ENCODE assay signal across 15 cellular contexts in the genomic region with DNA sequence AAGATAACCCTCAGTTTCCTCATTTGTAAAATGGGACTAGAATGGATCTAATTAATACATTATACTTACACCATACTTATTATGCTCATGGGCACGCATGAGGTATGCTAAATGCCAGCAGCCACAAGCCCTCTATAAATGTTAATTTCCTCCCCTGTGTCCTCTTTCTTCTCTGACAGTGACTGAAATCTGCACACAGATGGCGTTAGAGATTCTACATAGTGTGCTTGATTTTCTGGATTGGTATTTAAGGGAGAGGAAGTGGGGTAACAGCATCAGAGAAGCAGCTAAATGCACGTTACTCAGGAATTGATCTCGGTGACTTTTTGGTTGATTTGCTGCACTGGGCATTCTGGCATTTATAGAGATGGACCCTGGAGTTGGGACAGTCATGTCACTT.
A peak's percentile ranks its signal among the peaks of the same experiment; 100 is the strongest.
DNase-seq lines count a peak whose midpoint lies in the region; ATAC-seq and TF ChIP-seq lines count a peak whose summit lies in the region.
"Had no signal": no experiment of that assay in that cellular context is flagged by ENCODE, and none has a peak within 500 bp of the region (broad histone marks: within the 10 kb centered on the region; RNA-seq: fewer than 3 reads in every experiment).

No MANE protein-coding gene starts in this region.

- H3K4me2 ChIP-seq in DND-41 (ENCODE audit: insufficient read depth, low read length): peak overlapping the region; percentile 50

- H3K4me1 ChIP-seq in DND-41 (ENCODE audit: insufficient read depth, low read length): peaks cover 32% of the 10 kb centered on the region
- H3K4me1 ChIP-seq: SJCRH30 had no signal

- H3K27ac ChIP-seq in DND-41 (ENCODE audit: low read length): peak overlapping the region; percentile 91
- H3K27ac ChIP-seq: RWPE1, SJCRH30 had no signal

- H3K4me3 ChIP-seq in DND-41 (ENCODE audit: low read depth in 1 of 2, low read length in 2 of 2): peak overlapping the region in 1 of 2 experiments; percentile 12; a peak in 1 of 4 replicates
- H3K4me3 ChIP-seq: SJCRH30 had no signal

- H3K9me3 ChIP-seq in DND-41 (ENCODE audit: insufficient read depth, low read length, severe bottlenecking): peaks cover 8% of the 10 kb centered on the region
- H3K9me3 ChIP-seq: BE2C, SJCRH30 had no signal

- H4K20me1 ChIP-seq in DND-41 (ENCODE audit: insufficient read depth, low read length): no peaks in the 10 kb centered on the region

- no peaks in the 10 kb centered on the region for H3K79me2 ChIP-seq in DND-41 (ENCODE audit: insufficient read depth, low read length)

- peak overlapping the region; percentile 78 for H2AFZ ChIP-seq in DND-41 (ENCODE audit: low read depth, low read length)

- peak; percentile 90 for TF ChIP-seq CTCF in DND-41 (IDR thresholded peaks at IDR 0.05; ENCODE audit: borderline replicate concordance, extremely low read depth, low read length, poor library complexity, severe bottlenecking)

- DNase-seq in DND-41 (peak; percentile 41), MV-4-11 (lab: John Stamatoyannopoulos, UW) (peak; percentile 22), cerebellar cortex (ENCODE audit: low spot score) (peak; percentile 59), midbrain (lab: John Stamatoyannopoulos, UW) (peak; percentile 32), NCI-H2107 treated with DMSO at 0.1 percent for 48 hours (lab: John Stamatoyannopoulos, UW; ENCODE audit: unreplicated experiment) (no peak)
- no peak for DNase-seq in stimulated activated naive CD4-positive, alpha-beta T cell (lab: John Stamatoyannopoulos, UW)
- DNase-seq: BE2C; EL; H7; NCI-H1930; NK-92 treated with Interleukin-12 subunit alpha and Interleukin-12 subunit beta, amount 100 ng/mL, for 24 hours; OCI-M1; SJCRH30 had no signal

- ATAC-seq in DND-41 (ENCODE audit: insufficient read depth, low read depth) (peak; percentile 93), SK-N-SH treated with all-trans-retinoic acid at 6 μM for 48 hours (no peak)

- no peaks in the 10 kb centered on the region for H3K36me3 ChIP-seq in DND-41 (ENCODE audit: insufficient read depth, low read length)
- H3K36me3 ChIP-seq: BE2C, SJCRH30 had no signal

- peak overlapping the region; percentile 45 for H3K9ac ChIP-seq in DND-41 (ENCODE audit: low read depth, low read length)

- H3K27me3 ChIP-seq in DND-41 (ENCODE audit: insufficient read depth, low read length, poor library complexity): no peaks in the 10 kb centered on the region
- H3K27me3 ChIP-seq: BE2C, SJCRH30 had no signal

TF ChIP-seq in SK-N-SH treated with all-trans-retinoic acid at 6 μM for 48 hours, 23 proteins besides CTCF, POLR2A, EP300 and RAD21:
- TF ChIP-seq CSDC2 (CRISPR knock-in tag; IDR thresholded peaks at IDR 0.05): no peak
- TF ChIP-seq, protein P1, sequence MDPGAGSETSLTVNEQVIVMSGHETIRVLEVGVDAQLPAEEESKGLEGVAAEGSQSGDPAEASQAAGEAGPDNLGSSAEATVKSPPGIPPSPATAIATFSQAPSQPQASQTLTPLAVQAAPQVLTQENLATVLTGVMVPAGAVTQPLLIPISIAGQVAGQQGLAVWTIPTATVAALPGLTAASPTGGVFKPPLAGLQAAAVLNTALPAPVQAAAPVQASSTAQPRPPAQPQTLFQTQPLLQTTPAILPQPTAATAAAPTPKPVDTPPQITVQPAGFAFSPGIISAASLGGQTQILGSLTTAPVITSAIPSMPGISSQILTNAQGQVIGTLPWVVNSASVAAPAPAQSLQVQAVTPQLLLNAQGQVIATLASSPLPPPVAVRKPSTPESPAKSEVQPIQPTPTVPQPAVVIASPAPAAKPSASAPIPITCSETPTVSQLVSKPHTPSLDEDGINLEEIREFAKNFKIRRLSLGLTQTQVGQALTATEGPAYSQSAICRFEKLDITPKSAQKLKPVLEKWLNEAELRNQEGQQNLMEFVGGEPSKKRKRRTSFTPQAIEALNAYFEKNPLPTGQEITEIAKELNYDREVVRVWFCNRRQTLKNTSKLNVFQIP (CRISPR knock-in tag; IDR thresholded peaks at IDR 0.05; ENCODE audit: borderline replicate concordance, low read depth): no peak
- TF ChIP-seq, protein P2, sequence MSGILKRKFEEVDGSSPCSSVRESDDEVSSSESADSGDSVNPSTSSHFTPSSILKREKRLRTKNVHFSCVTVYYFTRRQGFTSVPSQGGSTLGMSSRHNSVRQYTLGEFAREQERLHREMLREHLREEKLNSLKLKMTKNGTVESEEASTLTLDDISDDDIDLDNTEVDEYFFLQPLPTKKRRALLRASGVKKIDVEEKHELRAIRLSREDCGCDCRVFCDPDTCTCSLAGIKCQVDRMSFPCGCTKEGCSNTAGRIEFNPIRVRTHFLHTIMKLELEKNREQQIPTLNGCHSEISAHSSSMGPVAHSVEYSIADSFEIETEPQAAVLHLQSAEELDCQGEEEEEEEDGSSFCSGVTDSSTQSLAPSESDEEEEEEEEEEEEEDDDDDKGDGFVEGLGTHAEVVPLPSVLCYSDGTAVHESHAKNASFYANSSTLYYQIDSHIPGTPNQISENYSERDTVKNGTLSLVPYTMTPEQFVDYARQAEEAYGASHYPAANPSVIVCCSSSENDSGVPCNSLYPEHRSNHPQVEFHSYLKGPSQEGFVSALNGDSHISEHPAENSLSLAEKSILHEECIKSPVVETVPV (CRISPR knock-in tag; IDR thresholded peaks at IDR 0.05): no peak
- TF ChIP-seq, protein P3, sequence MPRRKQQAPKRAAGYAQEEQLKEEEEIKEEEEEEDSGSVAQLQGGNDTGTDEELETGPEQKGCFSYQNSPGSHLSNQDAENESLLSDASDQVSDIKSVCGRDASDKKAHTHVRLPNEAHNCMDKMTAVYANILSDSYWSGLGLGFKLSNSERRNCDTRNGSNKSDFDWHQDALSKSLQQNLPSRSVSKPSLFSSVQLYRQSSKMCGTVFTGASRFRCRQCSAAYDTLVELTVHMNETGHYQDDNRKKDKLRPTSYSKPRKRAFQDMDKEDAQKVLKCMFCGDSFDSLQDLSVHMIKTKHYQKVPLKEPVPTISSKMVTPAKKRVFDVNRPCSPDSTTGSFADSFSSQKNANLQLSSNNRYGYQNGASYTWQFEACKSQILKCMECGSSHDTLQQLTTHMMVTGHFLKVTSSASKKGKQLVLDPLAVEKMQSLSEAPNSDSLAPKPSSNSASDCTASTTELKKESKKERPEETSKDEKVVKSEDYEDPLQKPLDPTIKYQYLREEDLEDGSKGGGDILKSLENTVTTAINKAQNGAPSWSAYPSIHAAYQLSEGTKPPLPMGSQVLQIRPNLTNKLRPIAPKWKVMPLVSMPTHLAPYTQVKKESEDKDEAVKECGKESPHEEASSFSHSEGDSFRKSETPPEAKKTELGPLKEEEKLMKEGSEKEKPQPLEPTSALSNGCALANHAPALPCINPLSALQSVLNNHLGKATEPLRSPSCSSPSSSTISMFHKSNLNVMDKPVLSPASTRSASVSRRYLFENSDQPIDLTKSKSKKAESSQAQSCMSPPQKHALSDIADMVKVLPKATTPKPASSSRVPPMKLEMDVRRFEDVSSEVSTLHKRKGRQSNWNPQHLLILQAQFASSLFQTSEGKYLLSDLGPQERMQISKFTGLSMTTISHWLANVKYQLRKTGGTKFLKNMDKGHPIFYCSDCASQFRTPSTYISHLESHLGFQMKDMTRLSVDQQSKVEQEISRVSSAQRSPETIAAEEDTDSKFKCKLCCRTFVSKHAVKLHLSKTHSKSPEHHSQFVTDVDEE (CRISPR knock-in tag; IDR thresholded peaks at IDR 0.05): no peak
- no peak for TF ChIP-seq BACH2 (CRISPR knock-in tag; IDR thresholded peaks at IDR 0.05; ENCODE audit: borderline replicate concordance)
- no peak for TF ChIP-seq ISL1 (CRISPR knock-in tag; IDR thresholded peaks at IDR 0.05)
- no peak for TF ChIP-seq ZC3H10 (CRISPR knock-in tag; IDR thresholded peaks at IDR 0.05)
- TF ChIP-seq TOX (CRISPR knock-in tag; IDR thresholded peaks at IDR 0.05; ENCODE audit: borderline replicate concordance): no peak
- TF ChIP-seq, protein P4, sequence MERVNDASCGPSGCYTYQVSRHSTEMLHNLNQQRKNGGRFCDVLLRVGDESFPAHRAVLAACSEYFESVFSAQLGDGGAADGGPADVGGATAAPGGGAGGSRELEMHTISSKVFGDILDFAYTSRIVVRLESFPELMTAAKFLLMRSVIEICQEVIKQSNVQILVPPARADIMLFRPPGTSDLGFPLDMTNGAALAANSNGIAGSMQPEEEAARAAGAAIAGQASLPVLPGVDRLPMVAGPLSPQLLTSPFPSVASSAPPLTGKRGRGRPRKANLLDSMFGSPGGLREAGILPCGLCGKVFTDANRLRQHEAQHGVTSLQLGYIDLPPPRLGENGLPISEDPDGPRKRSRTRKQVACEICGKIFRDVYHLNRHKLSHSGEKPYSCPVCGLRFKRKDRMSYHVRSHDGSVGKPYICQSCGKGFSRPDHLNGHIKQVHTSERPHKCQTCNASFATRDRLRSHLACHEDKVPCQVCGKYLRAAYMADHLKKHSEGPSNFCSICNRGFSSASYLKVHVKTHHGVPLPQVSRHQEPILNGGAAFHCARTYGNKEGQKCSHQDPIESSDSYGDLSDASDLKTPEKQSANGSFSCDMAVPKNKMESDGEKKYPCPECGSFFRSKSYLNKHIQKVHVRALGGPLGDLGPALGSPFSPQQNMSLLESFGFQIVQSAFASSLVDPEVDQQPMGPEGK (CRISPR knock-in tag; IDR thresholded peaks at IDR 0.05; ENCODE audit: borderline replicate concordance): no peak
- TF ChIP-seq ZNF8 (CRISPR knock-in tag; IDR thresholded peaks at IDR 0.05): no peak
- TF ChIP-seq RARB (CRISPR knock-in tag; IDR thresholded peaks at IDR 0.05): no peak
- TF ChIP-seq ZNF70 (CRISPR knock-in tag; IDR thresholded peaks at IDR 0.05): no peak
- TF ChIP-seq ESRRG (CRISPR knock-in tag; IDR thresholded peaks at IDR 0.05): no peak
- TF ChIP-seq OSR1 (CRISPR knock-in tag; IDR thresholded peaks at IDR 0.05): no peak
- TF ChIP-seq ZNF565 (CRISPR knock-in tag; conservative IDR thresholded peaks at IDR 0.05; ENCODE audit: low read depth): no peak
- TF ChIP-seq ARNTL (CRISPR knock-in tag; IDR thresholded peaks at IDR 0.05; ENCODE audit: borderline replicate concordance, low read depth): no peak
- TF ChIP-seq, protein P5, sequence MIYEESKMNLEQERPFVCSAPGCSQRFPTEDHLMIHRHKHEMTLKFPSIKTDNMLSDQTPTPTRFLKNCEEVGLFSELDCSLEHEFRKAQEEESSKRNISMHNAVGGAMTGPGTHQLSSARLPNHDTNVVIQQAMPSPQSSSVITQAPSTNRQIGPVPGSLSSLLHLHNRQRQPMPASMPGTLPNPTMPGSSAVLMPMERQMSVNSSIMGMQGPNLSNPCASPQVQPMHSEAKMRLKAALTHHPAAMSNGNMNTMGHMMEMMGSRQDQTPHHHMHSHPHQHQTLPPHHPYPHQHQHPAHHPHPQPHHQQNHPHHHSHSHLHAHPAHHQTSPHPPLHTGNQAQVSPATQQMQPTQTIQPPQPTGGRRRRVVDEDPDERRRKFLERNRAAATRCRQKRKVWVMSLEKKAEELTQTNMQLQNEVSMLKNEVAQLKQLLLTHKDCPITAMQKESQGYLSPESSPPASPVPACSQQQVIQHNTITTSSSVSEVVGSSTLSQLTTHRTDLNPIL (CRISPR knock-in tag; IDR thresholded peaks at IDR 0.05; ENCODE audit: low read depth): no peak
- TF ChIP-seq SNAI2 (CRISPR knock-in tag; IDR thresholded peaks at IDR 0.05): no peak
- TF ChIP-seq GLIS3 (CRISPR knock-in tag; IDR thresholded peaks at IDR 0.05): no peak
- no peak for TF ChIP-seq ZFP30 (CRISPR knock-in tag; IDR thresholded peaks at IDR 0.05)

Comparison
In these comparisons a context has a peak if more than half of its experiments do, and no peak if none do; other contexts are left out.
1. DNase-seq: peak in DND-41 (single experiment), MV-4-11 (single experiment), cerebellar cortex (single experiment) and midbrain (single experiment); none in stimulated activated naive CD4-positive, alpha-beta T cell (0 of 6) and NCI-H2107 treated with DMSO at 0.1 percent for 48 hours (single experiment).